Comparison of ENCODE assay signal across 24 cellular contexts in the genomic region with DNA sequence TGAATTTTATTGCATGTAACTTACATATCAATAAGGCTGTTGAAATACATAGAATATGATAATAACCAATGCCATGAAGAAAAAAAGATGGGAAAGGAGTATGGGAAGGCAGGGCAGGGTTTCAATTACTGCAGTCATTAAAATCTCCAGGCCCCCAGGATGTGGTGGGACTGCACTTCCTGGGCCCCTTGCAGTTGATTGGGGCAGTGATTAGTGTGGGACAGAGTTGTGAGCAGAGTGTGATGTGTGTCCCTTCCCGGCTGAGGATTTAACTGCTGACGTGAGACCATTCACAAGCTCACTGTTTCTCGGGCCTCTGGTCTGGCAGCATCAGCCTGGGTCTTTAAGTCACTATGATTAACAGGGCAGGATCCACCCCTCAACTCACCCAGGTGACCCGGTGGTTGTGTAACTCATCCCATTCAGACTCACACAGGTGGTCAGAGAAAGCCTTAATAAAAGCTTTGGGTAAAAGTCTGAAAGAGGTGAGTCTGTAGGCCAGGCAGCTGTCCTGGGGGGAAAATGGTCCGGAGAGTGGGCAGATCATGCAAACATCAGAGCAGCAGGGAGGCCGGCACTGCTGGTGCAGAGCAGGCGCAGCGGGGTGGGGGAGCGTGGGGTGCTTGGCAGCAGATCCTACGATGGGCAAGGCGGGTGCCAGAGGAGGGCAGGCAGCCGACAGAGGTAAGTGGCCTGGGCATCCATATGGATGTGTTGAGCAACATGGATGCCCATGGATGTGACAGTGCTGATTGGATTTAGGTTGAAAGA. TPM values are rescaled to one million over a fixed set of nuclear protein-coding genes. Genes with fewer than 3 reads are reported as not detected.
A peak's percentile ranks its signal among the peaks of the same experiment; 100 is the strongest.
DNase-seq lines count a peak whose midpoint lies in the region; ATAC-seq and TF ChIP-seq lines count a peak whose summit lies in the region.
"Had no signal": no experiment of that assay in that cellular context is flagged by ENCODE, and none has a peak within 500 bp of the region (broad histone marks: within the 10 kb centered on the region; RNA-seq: fewer than 3 reads in every experiment).

No MANE protein-coding gene starts in this region.

- peaks cover 0 to 2% (median 0%) of the 10 kb centered on the region in 11 experiments; a peak in 1 of 22 replicates for H4K20me1 ChIP-seq in BLaER1 treated with 17β-estradiol and CSF1 and Interleukin-3, amounts not matched to agents 10 nM and 100 nM
- no peaks in the 10 kb centered on the region for H4K20me1 ChIP-seq in GM23338 (replicated peaks; ENCODE audit: insufficient read depth)

- 91% methylated on average over 12 of the region's 12 CpGs for WGBS in esophagus muscularis mucosa

- peaks cover 0 to 24% (median 9%) of the 10 kb centered on the region in 11 experiments; a peak in 13 of 22 replicates for H3K27me3 ChIP-seq in BLaER1 treated with 17β-estradiol and CSF1 and Interleukin-3, amounts not matched to agents 10 nM and 100 nM
- H3K27me3 ChIP-seq in GM23338 (ENCODE audit: insufficient read depth) = no peaks in the 10 kb centered on the region
- H3K27me3 ChIP-seq in esophagus muscularis mucosa = peaks cover 0 to 7% (median 0%) of the 10 kb centered on the region in 4 donors
- no peaks in the 10 kb centered on the region for H3K27me3 ChIP-seq in CD4-positive, alpha-beta memory T cell (ENCODE audit: insufficient read depth, low read length)
- H3K27me3 ChIP-seq: MG63 had no signal

- peak overlapping the region in 1 of 11 experiments; percentile 38; a peak in 1 of 22 replicates for H3K9ac ChIP-seq in BLaER1 treated with 17β-estradiol and CSF1 and Interleukin-3, amounts not matched to agents 10 nM and 100 nM

- TF ChIP-seq CTCF in GM23338 (conservative IDR thresholded peaks at IDR 0.05; ENCODE audit: low read depth in 2 of 2) (no peak), esophagus muscularis mucosa (IDR thresholded peaks at IDR 0.05) (no peak)

- H3K27ac Mint-ChIP-seq in GM23338 = no peak overlapping the region
- peak overlapping the region; percentile 39 for H3K27ac Mint-ChIP-seq in stimulated activated effector memory CD8-positive, alpha-beta T cell treated with anti-CD3 and anti-CD28 coated beads, Interleukin-12 subunit alpha, Interleukin-12 subunit beta, amount 100 ng/mL, for 72 hours
- no peak overlapping the region for H3K27ac Mint-ChIP-seq in CD4-positive, alpha-beta memory T cell
- H3K27ac Mint-ChIP-seq: CD4-positive, alpha-beta T cell had no signal

- POLR2A ChIA-PET in CD4-positive, alpha-beta memory T cell (lab: Charles Lee; ENCODE audit: partially characterized antibody) = no interaction called here

- peaks cover 0 to 19% (median 0%) of the 10 kb centered on the region in 11 experiments; a peak in 4 of 22 replicates for H3K36me3 ChIP-seq in BLaER1 treated with 17β-estradiol and CSF1 and Interleukin-3, amounts not matched to agents 10 nM and 100 nM
- no peaks in the 10 kb centered on the region for H3K36me3 ChIP-seq in GM23338 (ENCODE audit: insufficient read depth)
- no peaks in the 10 kb centered on the region for H3K36me3 ChIP-seq in esophagus muscularis mucosa
- no peaks in the 10 kb centered on the region for H3K36me3 ChIP-seq in CD4-positive, alpha-beta memory T cell (ENCODE audit: insufficient read depth, low read length)
- H3K36me3 ChIP-seq: MG63 had no signal

- CTCF ChIA-PET in CD4-positive, alpha-beta memory T cell (lab: Charles Lee; ENCODE audit: partially characterized antibody) = interaction anchor here (1.1 to 2.9 kb wide), 2 partner anchors 8 to 10 kb away, joined by 4 to 13 read pairs; no protein-coding TSS in a partner anchor

- no peak for TF ChIP-seq EP300 in esophagus muscularis mucosa (IDR thresholded peaks at IDR 0.05)

- peak overlapping the region in 1 of 11 experiments; percentile 17; a peak in 1 of 22 replicates for H3K27ac ChIP-seq in BLaER1 treated with 17β-estradiol and CSF1 and Interleukin-3, amounts not matched to agents 10 nM and 100 nM
- H3K27ac ChIP-seq in GM23338 (ENCODE audit: low read depth) (no peak overlapping the region), esophagus muscularis mucosa (replicated peaks in 1 of 4) (no peak overlapping the region)
- no peak overlapping the region for H3K27ac ChIP-seq in CD4-positive, alpha-beta memory T cell (ENCODE audit: low read depth, low read length)
- H3K27ac ChIP-seq: A549 had no signal

- H3K4me3 ChIP-seq in BLaER1 treated with 17β-estradiol and CSF1 and Interleukin-3, amounts not matched to agents 10 nM and 100 nM = no peak overlapping the region
- H3K4me3 ChIP-seq in GM23338 (no peak overlapping the region), esophagus muscularis mucosa (no peak overlapping the region)
- H3K4me3 ChIP-seq in CD4-positive, alpha-beta memory T cell (ENCODE audit: low read length in 2 of 2) = no peak overlapping the region
- H3K4me3 ChIP-seq: A549, K562, MG63 had no signal

- DNase-seq in GM23338 (ENCODE audit: low spot score) (peak; percentile 3), esophagus muscularis mucosa (ENCODE audit: extremely low spot score) (peak; percentile 84), NCI-H2196 (lab: John Stamatoyannopoulos, UW; ENCODE audit: unreplicated experiment) (no peak), AG08396 (ENCODE audit: low spot score) (no peak)
- peak in 1 of 2 donors; percentile 39 for DNase-seq in stimulated activated effector memory CD8-positive, alpha-beta T cell treated with anti-CD3 and anti-CD28 coated beads, Interleukin-12 subunit alpha, Interleukin-12 subunit beta, amount 100 ng/mL, for 72 hours (ENCODE audit: low spot score in 2 of 2)
- no peak for DNase-seq in CD4-positive, alpha-beta memory T cell
- DNase-seq: CD4-positive, alpha-beta T cell; GDM1; MG63; NCI-H1417; NCI-H1694 treated with DMSO at 0.1 percent for 48 hours; NCI-H2081 treated with DMSO at 0.1 percent for 48 hours; NCI-H2171 treated with DMSO at 0.1 percent for 48 hours; NCI-H446; NCI-H526; PC-3; SHP77 had no signal

- peak overlapping the region in 8 of 11 experiments; percentile 11 to 98 (median 30); a peak in 13 of 22 replicates for H3K4me2 ChIP-seq in BLaER1 treated with 17β-estradiol and CSF1 and Interleukin-3, amounts not matched to agents 10 nM and 100 nM
- no peak overlapping the region for H3K4me2 ChIP-seq in GM23338
- H3K4me2 ChIP-seq: A549 had no signal

- H3K27me3 Mint-ChIP-seq in GM23338 (ENCODE audit: insufficient read depth, low read depth, poor library complexity) = peaks cover 11% of the 10 kb centered on the region
- peaks cover 1 to 5% of the 10 kb centered on the region in 2 donors for H3K27me3 Mint-ChIP-seq in CD4-positive, alpha-beta memory T cell

- no peaks in the 10 kb centered on the region for H3K9me3 Mint-ChIP-seq in GM23338
- H3K9me3 Mint-ChIP-seq in stimulated activated effector memory CD8-positive, alpha-beta T cell treated with anti-CD3 and anti-CD28 coated beads, Interleukin-12 subunit alpha, Interleukin-12 subunit beta, amount 100 ng/mL, for 72 hours = no peaks in the 10 kb centered on the region
- H3K9me3 Mint-ChIP-seq in CD4-positive, alpha-beta memory T cell = no peaks in the 10 kb centered on the region
- H3K9me3 Mint-ChIP-seq: CD4-positive, alpha-beta T cell had no signal

- H3K4me1 ChIP-seq in BLaER1 treated with 17β-estradiol and CSF1 and Interleukin-3, amounts not matched to agents 10 nM and 100 nM = peaks cover 14 to 66% (median 41%) of the 10 kb centered on the region in 10 experiments
- no peaks in the 10 kb centered on the region for H3K4me1 ChIP-seq in GM23338 (ENCODE audit: insufficient read depth)
- no peaks in the 10 kb centered on the region for H3K4me1 ChIP-seq in esophagus muscularis mucosa
- no peaks in the 10 kb centered on the region for H3K4me1 ChIP-seq in CD4-positive, alpha-beta memory T cell (ENCODE audit: insufficient read depth, low read length)
- H3K4me1 ChIP-seq: A549 had no signal

- no peak overlapping the region for H2AFZ ChIP-seq in GM23338

- intact Hi-C loops in esophagus muscularis mucosa (cut with DNase I) = no loop called here
- intact Hi-C loops in CD4-positive, alpha-beta memory T cell (cut with micrococcal nuclease) = no loop called here

- no peak overlapping the region for H3K4me3 Mint-ChIP-seq in GM23338
- H3K4me3 Mint-ChIP-seq in stimulated activated effector memory CD8-positive, alpha-beta T cell treated with anti-CD3 and anti-CD28 coated beads, Interleukin-12 subunit alpha, Interleukin-12 subunit beta, amount 100 ng/mL, for 72 hours = no peak overlapping the region
- H3K4me3 Mint-ChIP-seq in CD4-positive, alpha-beta memory T cell = no peak overlapping the region
- H3K4me3 Mint-ChIP-seq: CD4-positive, alpha-beta T cell had no signal

- no peaks in the 10 kb centered on the region for H3K9me2 ChIP-seq in GM23338 (ENCODE audit: insufficient read depth)

- H3F3A ChIP-seq in GM23338 (replicated peaks; ENCODE audit: low read depth) = no peaks in the 10 kb centered on the region

- TF ChIP-seq POLR2A in esophagus muscularis mucosa (IDR thresholded peaks at IDR 0.05; ENCODE audit: low read depth) = no peak

- H3K79me2 ChIP-seq in GM23338 (replicated peaks; ENCODE audit: insufficient read depth) = no peaks in the 10 kb centered on the region

- ATAC-seq in GM23338 = no peak
- peak; percentile 21 for ATAC-seq in stimulated activated effector memory CD8-positive, alpha-beta T cell treated with anti-CD3 and anti-CD28 coated beads, Interleukin-12 subunit alpha, Interleukin-12 subunit beta, amount 100 ng/mL, for 72 hours
- ATAC-seq: HepG2, K562, PC-3 had no signal

- no peaks in the 10 kb centered on the region; the same call in 2 of the 3 replicates for H3K4me1 Mint-ChIP-seq in GM23338
- peaks cover 18% of the 10 kb centered on the region for H3K4me1 Mint-ChIP-seq in stimulated activated effector memory CD8-positive, alpha-beta T cell treated with anti-CD3 and anti-CD28 coated beads, Interleukin-12 subunit alpha, Interleukin-12 subunit beta, amount 100 ng/mL, for 72 hours
- H3K4me1 Mint-ChIP-seq in CD4-positive, alpha-beta memory T cell = no peaks in the 10 kb centered on the region

- no peaks in the 10 kb centered on the region for H3K36me3 Mint-ChIP-seq in GM23338 (ENCODE audit: low read depth)
- no peaks in the 10 kb centered on the region for H3K36me3 Mint-ChIP-seq in stimulated activated effector memory CD8-positive, alpha-beta T cell treated with anti-CD3 and anti-CD28 coated beads, Interleukin-12 subunit alpha, Interleukin-12 subunit beta, amount 100 ng/mL, for 72 hours
- no peaks in the 10 kb centered on the region for H3K36me3 Mint-ChIP-seq in CD4-positive, alpha-beta memory T cell

- H3K9me3 ChIP-seq in BLaER1 treated with 17β-estradiol and CSF1 and Interleukin-3, amounts not matched to agents 10 nM and 100 nM (replicated peaks in 1 of 11) = peaks cover 0 to 6% (median 0%) of the 10 kb centered on the region in 11 experiments; a peak in 7 of 22 replicates
- H3K9me3 ChIP-seq in esophagus muscularis mucosa = no peaks in the 10 kb centered on the region
- H3K9me3 ChIP-seq in CD4-positive, alpha-beta memory T cell (ENCODE audit: control insufficient read depth in 1 of 2, low read length in 2 of 2) = no peaks in the 10 kb centered on the region
- H3K9me3 ChIP-seq: A549, MG63 had no signal

RNA-seq across cellular contexts. Expression of a gene that starts 36.3 kb away (rescaled TPM):
- 0.14 TPM in 1 of 2 replicates, not detected in the other for total RNA-seq in GM23338 (2014; rRNA removed; shearing (Covaris generic))
- not detected in 2 replicates for polyA plus RNA-seq in GM23338 (2016; fragmentation: Nextera tagmentation; extraction: Ambion mirVana)
- total RNA-seq in esophagus muscularis mucosa = 1 to 10 TPM; 2.3 to 7.3 (median 5.2) TPM
- under 1 TPM; 0.81 to 1.00 TPM for total RNA-seq in CD4-positive, alpha-beta memory T cell
- polyA plus RNA-seq in CD4-positive, alpha-beta memory T cell = under 1 TPM in 1 of 2 donors, not detected in 1; 0.29 TPM
- total RNA-seq: HepG2, LHCN-M2, PC-3, RPMI7951 had no signal
- polyA plus RNA-seq: A549, BJ, HepG2 had no signal

RNA-seq across cellular contexts. Expression of a gene that starts 43.5 kb away (rescaled TPM):
- total RNA-seq in GM23338 (2014; rRNA removed; shearing (Covaris generic)) = 10.7 and 11.3 TPM in 2 replicates
- 4.8 and 5.5 TPM in 2 replicates for polyA plus RNA-seq in GM23338 (2016; fragmentation: Nextera tagmentation; extraction: Ambion mirVana)
- 1 to 10 TPM; 2.2 to 9.1 (median 4.8) TPM for total RNA-seq in esophagus muscularis mucosa
- total RNA-seq in CD4-positive, alpha-beta memory T cell = under 1 TPM; 0.20 to 0.83 TPM
- not detected for polyA plus RNA-seq in CD4-positive, alpha-beta memory T cell
- total RNA-seq: CD4-positive, alpha-beta T cell had no signal

Comparison
In these comparisons a context has a peak if more than half of its experiments do, and no peak if none do; other contexts are left out.
1. DNase-seq: peak in GM23338 (single experiment) and esophagus muscularis mucosa (single experiment); none in CD4-positive, alpha-beta memory T cell (0 of 5), NCI-H2196 (single experiment) and AG08396 (single experiment).